1 cellular context compared by ENCODE assay signal in genomic region chr18:32213693-32214092, GRCh38.
TF ChIP-seq lines count a peak whose summit lies in the region.

No MANE protein-coding gene starts in this region.

TF ChIP-seq in HepG2, 621 proteins besides CTCF, POLR2A, EP300 and RAD21 (continued from another document and continues in another):
- TF ChIP-seq TFAP4 (IDR thresholded peaks at IDR 0.05; ENCODE audit: borderline replicate concordance, low read depth), result peak; percentile 32; the same call in 1 of the 2 replicates
- TF ChIP-seq ZC3H13 (CRISPR knock-in tag; IDR thresholded peaks at IDR 0.05), result no peak
- TF ChIP-seq ZNF780A (CRISPR knock-in tag; IDR thresholded peaks at IDR 0.05), result peak; percentile 58; the same call in 1 of the 2 replicates
- no peak for TF ChIP-seq CENPX (CRISPR knock-in tag; IDR thresholded peaks at IDR 0.05)
- TF ChIP-seq ZNF232 (CRISPR knock-in tag; IDR thresholded peaks at IDR 0.05; ENCODE audit: borderline replicate concordance), result no peak
- TF ChIP-seq ZNF431 (CRISPR knock-in tag; IDR thresholded peaks at IDR 0.05; ENCODE audit: borderline replicate concordance, low read depth), result no peak
- TF ChIP-seq ZNF883 (CRISPR knock-in tag; IDR thresholded peaks at IDR 0.05; ENCODE audit: not compliant biosample characterization), result no peak
- no peak for TF ChIP-seq GTF3A (CRISPR knock-in tag; conservative IDR thresholded peaks at IDR 0.05)
- peak; percentile 75 for TF ChIP-seq THRA (CRISPR knock-in tag; IDR thresholded peaks at IDR 0.05; ENCODE audit: borderline replicate concordance)
- 0 out of 2 replicates have a peak, but pooled peaks have one; percentile 31 for TF ChIP-seq HDAC1 (CRISPR knock-in tag; IDR thresholded peaks at IDR 0.05)
- no peak for TF ChIP-seq ZNF572 (CRISPR knock-in tag; IDR thresholded peaks at IDR 0.05)
- no peak for TF ChIP-seq SOX6 (IDR thresholded peaks at IDR 0.05)
- TF ChIP-seq SOX6 (CRISPR knock-in tag; IDR thresholded peaks at IDR 0.05), result peak; percentile 77
- TF ChIP-seq ZNF569 (CRISPR knock-in tag; IDR thresholded peaks at IDR 0.05; ENCODE audit: borderline replicate concordance), result no peak
- TF ChIP-seq HNF4A (CRISPR knock-in tag; IDR thresholded peaks at IDR 0.05), result peak; percentile 92
- no peak for TF ChIP-seq MEIS1 (CRISPR knock-in tag; IDR thresholded peaks at IDR 0.05; ENCODE audit: borderline replicate concordance)
- TF ChIP-seq LCORL (IDR thresholded peaks at IDR 0.05), result no peak
- peak; percentile 29; the same call in 1 of the 2 replicates for TF ChIP-seq LCORL (CRISPR knock-in tag; IDR thresholded peaks at IDR 0.05)
- TF ChIP-seq ZNF512B (CRISPR knock-in tag; IDR thresholded peaks at IDR 0.05; ENCODE audit: borderline replicate concordance), result no peak
- no peak for TF ChIP-seq RBFOX2 (IDR thresholded peaks at IDR 0.05; ENCODE audit: low read depth, low read length)
- TF ChIP-seq ZKSCAN8 (CRISPR knock-in tag; IDR thresholded peaks at IDR 0.05; ENCODE audit: borderline replicate concordance), result 0 out of 2 replicates have a peak, but pooled peaks have one; percentile 25
- TF ChIP-seq THAP11 (CRISPR knock-in tag; IDR thresholded peaks at IDR 0.05), result peak; percentile 45
- TF ChIP-seq RCOR2 (CRISPR knock-in tag; IDR thresholded peaks at IDR 0.05), result peak; percentile 26; the same call in 1 of the 2 replicates
- TF ChIP-seq ZBTB26 (CRISPR knock-in tag; IDR thresholded peaks at IDR 0.05; ENCODE audit: borderline replicate concordance), result no peak
- peak; percentile 99 for TF ChIP-seq SIX1 (CRISPR knock-in tag; IDR thresholded peaks at IDR 0.05; ENCODE audit: borderline replicate concordance)
- no peak for TF ChIP-seq KLF15 (CRISPR knock-in tag; IDR thresholded peaks at IDR 0.05; ENCODE audit: borderline replicate concordance)
- TF ChIP-seq YEATS2 (CRISPR knock-in tag; IDR thresholded peaks at IDR 0.05; ENCODE audit: borderline replicate concordance), result 0 out of 2 replicates have a peak, but pooled peaks have one; percentile 19
- TF ChIP-seq IKZF5 (CRISPR knock-in tag; IDR thresholded peaks at IDR 0.05), result no peak
- peak; percentile 85 for TF ChIP-seq BCL6 (CRISPR knock-in tag; IDR thresholded peaks at IDR 0.05)
- TF ChIP-seq ZSCAN22 (CRISPR knock-in tag; IDR thresholded peaks at IDR 0.05), result no peak
- TF ChIP-seq ZNF607 (CRISPR knock-in tag; IDR thresholded peaks at IDR 0.05; ENCODE audit: borderline replicate concordance), result no peak
- TF ChIP-seq KDM2A (CRISPR knock-in tag; IDR thresholded peaks at IDR 0.05; ENCODE audit: borderline replicate concordance, low read depth), result no peak
- 0 out of 2 replicates have a peak, but pooled peaks have one; percentile 28 for TF ChIP-seq HMG20B (CRISPR knock-in tag; conservative IDR thresholded peaks at IDR 0.05)
- TF ChIP-seq SALL1 (CRISPR knock-in tag; IDR thresholded peaks at IDR 0.05), result peak; percentile 56; the same call in 1 of the 2 replicates
- peak; percentile 39; the same call in 1 of the 2 replicates for TF ChIP-seq PATZ1 (CRISPR knock-in tag; IDR thresholded peaks at IDR 0.05)
- peak; percentile 89 for TF ChIP-seq ARID5B (CRISPR knock-in tag; IDR thresholded peaks at IDR 0.05)
- 0 out of 4 replicates have a peak, but pooled peaks of 1 of the 2 experiments have one; percentile 18 for TF ChIP-seq MAFK (conservative IDR thresholded peaks at IDR 0.05 in 1 of 2, IDR thresholded peaks at IDR 0.05 in 1 of 2; ENCODE audit: low read length in 2 of 2)
- TF ChIP-seq ZNF101 (CRISPR knock-in tag; IDR thresholded peaks at IDR 0.05; ENCODE audit: borderline replicate concordance, low read depth), result no peak
- TF ChIP-seq PAXIP1 (CRISPR knock-in tag; conservative IDR thresholded peaks at IDR 0.05), result peak; percentile 82
- TF ChIP-seq TBX3 (IDR thresholded peaks at IDR 0.05; ENCODE audit: borderline replicate concordance), result no peak
- no peak for TF ChIP-seq FOXA1 (IDR thresholded peaks at IDR 0.05)
- TF ChIP-seq FOXA1 (CRISPR knock-in tag; IDR thresholded peaks at IDR 0.05), result peak; percentile 38; the same call in 1 of the 2 replicates
- TF ChIP-seq NCOA2 (CRISPR knock-in tag; IDR thresholded peaks at IDR 0.05), result peak; percentile 60
- TF ChIP-seq KLF6 (CRISPR knock-in tag; IDR thresholded peaks at IDR 0.05), result peak; percentile 38; the same call in 1 of the 2 replicates
- no peak for TF ChIP-seq ATF1 (CRISPR knock-in tag; IDR thresholded peaks at IDR 0.05)
- no peak for TF ChIP-seq MLLT10 (CRISPR knock-in tag; IDR thresholded peaks at IDR 0.05)
- peak; percentile 86 for TF ChIP-seq SKI (IDR thresholded peaks at IDR 0.05; ENCODE audit: partially characterized antibody)
- TF ChIP-seq ZNF12 (CRISPR knock-in tag; IDR thresholded peaks at IDR 0.05), result 0 out of 2 replicates have a peak, but pooled peaks have one; percentile 31
